Comparison of ENCODE assay signal across 17 cellular contexts in the genomic region with DNA sequence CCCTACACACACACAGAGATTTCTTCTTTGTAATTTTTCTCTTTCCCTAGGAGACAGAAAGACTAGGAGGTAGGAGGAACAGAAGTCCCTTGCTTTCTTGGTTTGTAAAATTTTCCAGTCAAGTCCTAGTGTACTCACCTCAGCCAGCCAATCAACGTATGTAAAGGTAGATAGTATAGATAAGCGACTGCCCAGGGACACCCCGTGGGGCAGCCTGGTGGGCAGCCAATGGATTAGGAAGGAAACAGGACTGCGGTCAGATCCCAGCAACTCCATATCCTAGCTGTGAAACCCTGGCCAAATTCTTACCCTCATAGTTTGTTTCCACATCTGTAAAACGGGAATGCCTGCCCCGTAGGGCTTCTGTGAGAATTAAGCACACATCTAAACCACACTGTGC.
DNase-seq lines count a peak whose midpoint lies in the region; ATAC-seq and TF ChIP-seq lines count a peak whose summit lies in the region.
"Had no signal": no experiment of that assay in that cellular context is flagged by ENCODE, and none has a peak within 500 bp of the region (broad histone marks: within the 10 kb centered on the region; RNA-seq: fewer than 3 reads in every experiment).

No MANE protein-coding gene starts in this region.

- intact Hi-C loops in MCF 10A (cut with micrococcal nuclease) (no loop called here), mammary epithelial cell (cut with micrococcal nuclease) (no loop called here), heart left ventricle (cut with DNase I) (no loop called here)

- H3K4me1 Mint-ChIP-seq in MCF 10A (ENCODE audit: insufficient read depth, unreplicated experiment), result peaks cover 14% of the 10 kb centered on the region
- H3K4me1 Mint-ChIP-seq in WTC11, result peaks cover 21% of the 10 kb centered on the region
- H3K4me1 Mint-ChIP-seq: B cell had no signal

- H3K27me3 ChIP-seq in mammary epithelial cell (ENCODE audit: insufficient read depth, low read length), result no peaks in the 10 kb centered on the region
- no peaks in the 10 kb centered on the region for H3K27me3 ChIP-seq in osteoblast (ENCODE audit: insufficient read depth, low read length)
- peaks cover 0 to 2% (median 0%) of the 10 kb centered on the region in 9 donors for H3K27me3 ChIP-seq in heart left ventricle

- H3K27me3 Mint-ChIP-seq in MCF 10A (ENCODE audit: insufficient read depth, unreplicated experiment), result peaks cover under 1% of the 10 kb centered on the region
- no peaks in the 10 kb centered on the region for H3K27me3 Mint-ChIP-seq in WTC11 (ENCODE audit: low read depth)
- H3K27me3 Mint-ChIP-seq: CD4-positive, alpha-beta T cell had no signal

- H3K9me3 Mint-ChIP-seq in MCF 10A (ENCODE audit: unreplicated experiment) (no peaks in the 10 kb centered on the region), WTC11 (no peaks in the 10 kb centered on the region)
- H3K9me3 Mint-ChIP-seq: CD4-positive, alpha-beta T cell had no signal

- ATAC-seq in WTC11 (peak; percentile 61), GM18868 (IDR thresholded peaks at IDR 0.05; ENCODE audit: unreplicated experiment) (no peak), heart left ventricle (no peak)
- ATAC-seq: K562 had no signal

- H4K20me1 ChIP-seq in mammary epithelial cell (ENCODE audit: insufficient read depth, low read length) (no peaks in the 10 kb centered on the region), osteoblast (ENCODE audit: insufficient read depth, low read length) (no peaks in the 10 kb centered on the region)

- no peaks in the 10 kb centered on the region for H3K9me3 ChIP-seq in mammary epithelial cell (replicated peaks; ENCODE audit: insufficient read depth, low read length)
- no peaks in the 10 kb centered on the region for H3K9me3 ChIP-seq in osteoblast (ENCODE audit: low read depth, low read length)
- no peaks in the 10 kb centered on the region for H3K9me3 ChIP-seq in heart left ventricle
- H3K9me3 ChIP-seq: A549, Caco-2 had no signal

- no peak for DNase-seq in MCF 10A (ENCODE audit: unreplicated experiment)
- no peak for DNase-seq in mammary epithelial cell
- DNase-seq in WTC11 (ENCODE audit: low spot score), result no peak
- no peak for DNase-seq in osteoblast (ENCODE audit: insufficient read length, low spot score, missing footprints)
- no peak for DNase-seq in DMS53 (lab: John Stamatoyannopoulos, UW)
- no peak for DNase-seq in heart left ventricle
- DNase-seq: Caco-2; CD4-positive, alpha-beta T cell; DMS79; GDM1; IMR-90 had no signal

- H3K4me2 ChIP-seq in mammary epithelial cell (ENCODE audit: insufficient read depth, low read depth, low read length) (no peak overlapping the region), osteoblast (ENCODE audit: insufficient read depth, low read length) (peak overlapping the region; percentile 58)
- H3K4me2 ChIP-seq: A549 had no signal

- BruUV-seq in MCF 10A (replicated peaks; lab: Mats Ljungman, UMichigan), result no TSS peak
- no TSS peak for BruUV-seq in mammary epithelial cell (replicated peaks; lab: Mats Ljungman, UMichigan)

- H3K9ac ChIP-seq in mammary epithelial cell (ENCODE audit: insufficient read depth, low read length), result no peak overlapping the region

- no peak overlapping the region for H3K4me3 Mint-ChIP-seq in MCF 10A (ENCODE audit: unreplicated experiment)
- H3K4me3 Mint-ChIP-seq in WTC11, result no peak overlapping the region
- H3K4me3 Mint-ChIP-seq: B cell; CD4-positive, alpha-beta T cell had no signal

- 93% methylated on average over 6 of the region's 6 CpGs for WGBS in mammary epithelial cell (ENCODE audit: low coverage, missing lambda C conversion rate)
- WGBS in heart left ventricle, 4 donors, result 79 to 84% (median 80%) methylated on average over 6 of the region's 6 CpGs

- TF ChIP-seq CTCF in MCF 10A (IDR thresholded peaks at IDR 0.05; ENCODE audit: unreplicated experiment), result no peak
- no peak for TF ChIP-seq CTCF in mammary epithelial cell (conservative IDR thresholded peaks at IDR 0.05 in 1 of 2, IDR thresholded peaks at IDR 0.05 in 1 of 2; ENCODE audit: extremely low read depth in 1 of 2, insufficient read depth in 1 of 2, low read depth in 1 of 2, low read length in 2 of 2)
- TF ChIP-seq CTCF in WTC11 (IDR thresholded peaks at IDR 0.05), result no peak
- no peak for TF ChIP-seq CTCF in osteoblast (IDR thresholded peaks at IDR 0.05; ENCODE audit: extremely low read depth, low read depth, low read length)
- no peak for TF ChIP-seq CTCF in heart left ventricle (IDR thresholded peaks at IDR 0.05)

- POLR2A ChIA-PET in MCF 10A (lab: Yijun Ruan, JAX) (no interaction called here), WTC11 (lab: Charles Lee) (no interaction called here)

- peaks cover 7% of the 10 kb centered on the region for H3K4me1 ChIP-seq in mammary epithelial cell (ENCODE audit: insufficient read depth, low read length)
- peaks cover 13% of the 10 kb centered on the region for H3K4me1 ChIP-seq in osteoblast (ENCODE audit: insufficient read depth, low read length)
- H3K4me1 ChIP-seq in heart left ventricle, result peaks cover 0 to 15% (median 0%) of the 10 kb centered on the region in 12 donors
- H3K4me1 ChIP-seq: Caco-2 had no signal

- H3K79me2 ChIP-seq in mammary epithelial cell (ENCODE audit: insufficient read depth, low read length) (no peaks in the 10 kb centered on the region), osteoblast (ENCODE audit: insufficient read depth, low read length) (no peaks in the 10 kb centered on the region)

- CTCF ChIA-PET in MCF 10A (lab: Yijun Ruan, JAX) (interaction anchor here (0.5 to 1.8 kb wide), 4 partner anchors 10 to 86 kb away, joined by 3 to 8 read pairs (median 4); no protein-coding TSS in a partner anchor), mammary epithelial cell (lab: Charles Lee; ENCODE audit: low non-redundant PET) (no interaction called here), WTC11 (lab: Charles Lee) (interaction anchor here (1.1 to 1.6 kb wide), 3 partner anchors 15 to 262 kb away, joined by 3 to 5 read pairs (median 4); no protein-coding TSS in a partner anchor)

- H3K36me3 ChIP-seq in mammary epithelial cell (ENCODE audit: insufficient read depth, low read length), result no peaks in the 10 kb centered on the region
- H3K36me3 ChIP-seq in osteoblast (ENCODE audit: insufficient read depth, low read length), result no peaks in the 10 kb centered on the region
- H3K36me3 ChIP-seq in heart left ventricle, result no peaks in the 10 kb centered on the region

- H3K27ac ChIP-seq in mammary epithelial cell (ENCODE audit: insufficient read depth, low read depth, low read length), result no peak overlapping the region
- no peak overlapping the region for H3K27ac ChIP-seq in osteoblast (ENCODE audit: low read depth, low read length)
- H3K27ac ChIP-seq in heart left ventricle, result no peak overlapping the region
- H3K27ac ChIP-seq: 22Rv1, A549, C4-2B had no signal

- H3K4me3 ChIP-seq in mammary epithelial cell (replicated peaks in 1 of 3; ENCODE audit: insufficient read depth in 1 of 3, low read depth in 2 of 3, low read length in 3 of 3) (no peak overlapping the region), osteoblast (ENCODE audit: insufficient read depth, low read length) (no peak overlapping the region), heart left ventricle (no peak overlapping the region)
- H3K4me3 ChIP-seq: A549, K562 had no signal

- no peaks in the 10 kb centered on the region for H3K36me3 Mint-ChIP-seq in MCF 10A (ENCODE audit: insufficient read depth, unreplicated experiment)
- H3K36me3 Mint-ChIP-seq in WTC11, result no peaks in the 10 kb centered on the region

- H3K27ac Mint-ChIP-seq in MCF 10A (ENCODE audit: low read depth, unreplicated experiment) (peak overlapping the region; percentile 8), WTC11 (no peak overlapping the region)
- H3K27ac Mint-ChIP-seq: B cell; CD4-positive, alpha-beta T cell had no signal

- H2AFZ ChIP-seq in mammary epithelial cell (ENCODE audit: low read depth, low read length) (no peak overlapping the region), osteoblast (ENCODE audit: low read length) (no peak overlapping the region)

- in situ Hi-C loops in mammary epithelial cell (cut with MboI; ENCODE audit: low sequenced_read_pairs in 2 of 2), result no loop called here

- dilution Hi-C loops in mammary epithelial cell (cut with HindIII; ENCODE audit: low sequenced_read_pairs), result no loop called here

- TF ChIP-seq POLR2A in heart left ventricle (IDR thresholded peaks at IDR 0.05), result no peak

TF ChIP-seq in WTC11, 78 proteins besides CTCF, POLR2A, EP300 and RAD21 (continues in another document):
- no peak for TF ChIP-seq MAX (CRISPR knock-in tag; IDR thresholded peaks at IDR 0.05)
- TF ChIP-seq TEAD1 (CRISPR knock-in tag; IDR thresholded peaks at IDR 0.05), result no peak
- TF ChIP-seq, protein P1, sequence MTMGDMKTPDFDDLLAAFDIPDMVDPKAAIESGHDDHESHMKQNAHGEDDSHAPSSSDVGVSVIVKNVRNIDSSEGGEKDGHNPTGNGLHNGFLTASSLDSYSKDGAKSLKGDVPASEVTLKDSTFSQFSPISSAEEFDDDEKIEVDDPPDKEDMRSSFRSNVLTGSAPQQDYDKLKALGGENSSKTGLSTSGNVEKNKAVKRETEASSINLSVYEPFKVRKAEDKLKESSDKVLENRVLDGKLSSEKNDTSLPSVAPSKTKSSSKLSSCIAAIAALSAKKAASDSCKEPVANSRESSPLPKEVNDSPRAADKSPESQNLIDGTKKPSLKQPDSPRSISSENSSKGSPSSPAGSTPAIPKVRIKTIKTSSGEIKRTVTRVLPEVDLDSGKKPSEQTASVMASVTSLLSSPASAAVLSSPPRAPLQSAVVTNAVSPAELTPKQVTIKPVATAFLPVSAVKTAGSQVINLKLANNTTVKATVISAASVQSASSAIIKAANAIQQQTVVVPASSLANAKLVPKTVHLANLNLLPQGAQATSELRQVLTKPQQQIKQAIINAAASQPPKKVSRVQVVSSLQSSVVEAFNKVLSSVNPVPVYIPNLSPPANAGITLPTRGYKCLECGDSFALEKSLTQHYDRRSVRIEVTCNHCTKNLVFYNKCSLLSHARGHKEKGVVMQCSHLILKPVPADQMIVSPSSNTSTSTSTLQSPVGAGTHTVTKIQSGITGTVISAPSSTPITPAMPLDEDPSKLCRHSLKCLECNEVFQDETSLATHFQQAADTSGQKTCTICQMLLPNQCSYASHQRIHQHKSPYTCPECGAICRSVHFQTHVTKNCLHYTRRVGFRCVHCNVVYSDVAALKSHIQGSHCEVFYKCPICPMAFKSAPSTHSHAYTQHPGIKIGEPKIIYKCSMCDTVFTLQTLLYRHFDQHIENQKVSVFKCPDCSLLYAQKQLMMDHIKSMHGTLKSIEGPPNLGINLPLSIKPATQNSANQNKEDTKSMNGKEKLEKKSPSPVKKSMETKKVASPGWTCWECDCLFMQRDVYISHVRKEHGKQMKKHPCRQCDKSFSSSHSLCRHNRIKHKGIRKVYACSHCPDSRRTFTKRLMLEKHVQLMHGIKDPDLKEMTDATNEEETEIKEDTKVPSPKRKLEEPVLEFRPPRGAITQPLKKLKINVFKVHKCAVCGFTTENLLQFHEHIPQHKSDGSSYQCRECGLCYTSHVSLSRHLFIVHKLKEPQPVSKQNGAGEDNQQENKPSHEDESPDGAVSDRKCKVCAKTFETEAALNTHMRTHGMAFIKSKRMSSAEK (CRISPR knock-in tag; IDR thresholded peaks at IDR 0.05; ENCODE audit: borderline replicate concordance), result no peak
